1 cellular context compared by ENCODE assay signal in genomic region chr17:3972931-3973330, GRCh38.
TF ChIP-seq lines count a peak whose summit lies in the region.

No MANE protein-coding gene starts in this region.

TF ChIP-seq in HepG2, 621 proteins besides CTCF, POLR2A, EP300 and RAD21:
- no peak for TF ChIP-seq NONO (IDR thresholded peaks at IDR 0.05)
- TF ChIP-seq NONO (CRISPR knock-in tag; conservative IDR thresholded peaks at IDR 0.05): no peak
- TF ChIP-seq SALL2 (CRISPR knock-in tag; IDR thresholded peaks at IDR 0.05): no peak
- no peak for TF ChIP-seq CEBPG (CRISPR knock-in tag; IDR thresholded peaks at IDR 0.05)
- TF ChIP-seq ZNF234 (CRISPR knock-in tag; conservative IDR thresholded peaks at IDR 0.05): no peak
- TF ChIP-seq SIX1 (CRISPR knock-in tag; IDR thresholded peaks at IDR 0.05; ENCODE audit: borderline replicate concordance): no peak
- no peak for TF ChIP-seq ZNF362 (CRISPR knock-in tag; IDR thresholded peaks at IDR 0.05; ENCODE audit: borderline replicate concordance)
- no peak for TF ChIP-seq TIGD3 (CRISPR knock-in tag; IDR thresholded peaks at IDR 0.05; ENCODE audit: borderline replicate concordance)
- no peak for TF ChIP-seq ZBTB43 (CRISPR knock-in tag; conservative IDR thresholded peaks at IDR 0.05)
- TF ChIP-seq NFKB2 (CRISPR knock-in tag; IDR thresholded peaks at IDR 0.05; ENCODE audit: borderline replicate concordance): no peak
- no peak for TF ChIP-seq TGIF2 (CRISPR knock-in tag; IDR thresholded peaks at IDR 0.05)
- TF ChIP-seq PPARG (CRISPR knock-in tag; conservative IDR thresholded peaks at IDR 0.05): no peak
- TF ChIP-seq ZNF75D (CRISPR knock-in tag; IDR thresholded peaks at IDR 0.05; ENCODE audit: borderline replicate concordance): no peak
- no peak for TF ChIP-seq JDP2 (CRISPR knock-in tag; IDR thresholded peaks at IDR 0.05; ENCODE audit: borderline replicate concordance)
- TF ChIP-seq PRMT3 (CRISPR knock-in tag; IDR thresholded peaks at IDR 0.05; ENCODE audit: borderline replicate concordance, low read depth): no peak
- TF ChIP-seq THAP11 (CRISPR knock-in tag; IDR thresholded peaks at IDR 0.05): no peak
- TF ChIP-seq JARID2 (CRISPR knock-in tag; IDR thresholded peaks at IDR 0.05; ENCODE audit: insufficient replicate concordance): no peak
- no peak for TF ChIP-seq MXD4 (CRISPR knock-in tag; IDR thresholded peaks at IDR 0.05)
- no peak for TF ChIP-seq ZNF232 (CRISPR knock-in tag; IDR thresholded peaks at IDR 0.05; ENCODE audit: borderline replicate concordance)
- no peak for TF ChIP-seq ZMAT3 (CRISPR knock-in tag; conservative IDR thresholded peaks at IDR 0.05)
TF ChIP-seq in HepG2: peak in this region for 0.
